10 cellular contexts compared by ENCODE assay signal in the genomic region with DNA sequence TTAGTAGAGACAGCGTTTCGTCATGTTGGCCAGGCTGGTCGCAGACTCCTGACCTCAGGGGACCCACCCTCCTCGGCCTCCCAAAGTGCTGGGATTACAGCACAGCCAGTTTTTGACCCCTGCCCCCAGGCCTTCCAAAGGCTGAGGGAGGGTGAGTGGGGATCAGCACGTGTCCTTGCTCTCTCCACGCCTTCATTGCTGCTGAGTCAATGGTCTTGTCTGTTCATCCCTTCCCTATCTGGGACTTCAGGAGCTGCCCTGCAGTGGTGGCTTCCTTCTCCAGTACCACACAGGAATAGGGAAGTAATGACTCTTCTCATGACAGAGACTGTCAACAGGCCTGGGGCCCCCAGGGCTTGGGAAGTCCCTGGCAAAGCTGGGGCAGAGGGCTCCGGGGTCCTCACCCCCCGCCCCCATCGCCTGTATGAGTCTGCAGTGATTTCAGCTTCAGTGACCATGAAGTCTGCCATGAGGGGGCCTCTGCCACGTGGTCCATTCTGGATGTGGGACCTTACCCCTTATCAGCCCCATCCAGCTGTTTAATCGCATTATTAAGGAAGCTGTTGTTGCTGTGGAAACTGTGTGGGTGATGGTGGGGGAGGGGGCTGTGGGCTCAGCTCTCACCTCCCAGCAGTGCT. TPM values are rescaled to one million over a fixed set of nuclear protein-coding genes. Genes with fewer than 3 reads are reported as not detected.
A peak's percentile ranks its signal among the peaks of the same experiment; 100 is the strongest.
DNase-seq lines count a peak whose midpoint lies in the region; ATAC-seq, FAIRE-seq and TF ChIP-seq lines count a peak whose summit lies in the region.
"Had no signal": no experiment of that assay in that cellular context is flagged by ENCODE, and none has a peak within 500 bp of the region (broad histone marks: within the 10 kb centered on the region; RNA-seq: fewer than 3 reads in every experiment).

No MANE protein-coding gene starts in this region.

- ATAC-seq in esophagus mucosa, result peak; percentile 9
- no peak for ATAC-seq in effector memory CD8-positive, alpha-beta T cell (replicated peaks)

- peak; percentile 59 for FAIRE-seq in RCC 7860 (lab: Jason Lieb, UNC)

- H3K4me1 Mint-ChIP-seq in neural crest cell, result peaks cover 14% of the 10 kb centered on the region
- no peaks in the 10 kb centered on the region for H3K4me1 Mint-ChIP-seq in immature natural killer cell
- peaks cover 4 to 5% of the 10 kb centered on the region in 2 donors for H3K4me1 Mint-ChIP-seq in effector memory CD8-positive, alpha-beta T cell (ENCODE audit: low read depth in 2 of 2)

- H3K27me3 Mint-ChIP-seq in neural crest cell (ENCODE audit: low read depth) (peaks cover 30% of the 10 kb centered on the region), immature natural killer cell (ENCODE audit: low read depth in 3 of 3) (peaks cover 3 to 9% (median 5%) of the 10 kb centered on the region in 3 donors)
- H3K27me3 Mint-ChIP-seq in effector memory CD8-positive, alpha-beta T cell, result peaks cover 27 to 70% of the 10 kb centered on the region in 2 donors

- DNase-seq in Caki2 (ENCODE audit: low read depth), result peak; percentile 89
- DNase-seq in RCC 7860 (ENCODE audit: low spot score), result peak; percentile 87
- no peak for DNase-seq in neural crest cell (ENCODE audit: low read depth, low spot score)
- no peak for DNase-seq in GM19238 (ENCODE audit: insufficient read length, low spot score)
- no peak for DNase-seq in immature natural killer cell
- no peak for DNase-seq in NCI-H2196 treated with DMSO at 0.1 percent for 48 hours (lab: John Stamatoyannopoulos, UW; ENCODE audit: unreplicated experiment)
- no peak for DNase-seq in effector memory CD8-positive, alpha-beta T cell
- DNase-seq: effector memory CD4-positive, alpha-beta T cell had no signal

- H3K4me3 Mint-ChIP-seq in neural crest cell, result no peak overlapping the region
- no peak overlapping the region for H3K4me3 Mint-ChIP-seq in immature natural killer cell
- no peak overlapping the region for H3K4me3 Mint-ChIP-seq in effector memory CD8-positive, alpha-beta T cell
- H3K4me3 Mint-ChIP-seq: activated T-helper 1 cell treated with anti-CD3 and anti-CD28 coated beads, Interleukin-12 subunit alpha, Interleukin-12 subunit beta, Interleukin-2, Interleukin-4 antibody, amounts not matched to agents 30 ng/mL and 10 ng/mL and 1 ng/mL, durations not matched to agents 14 hours and 24 hours and 36 hours had no signal

- H3K36me3 Mint-ChIP-seq in neural crest cell (ENCODE audit: low read depth) (no peaks in the 10 kb centered on the region), immature natural killer cell (no peaks in the 10 kb centered on the region)
- H3K36me3 Mint-ChIP-seq in effector memory CD8-positive, alpha-beta T cell (ENCODE audit: insufficient read depth), result no peaks in the 10 kb centered on the region

- no peak for TF ChIP-seq CTCF in neural crest cell (conservative IDR thresholded peaks at IDR 0.05)

- H3K27ac Mint-ChIP-seq in neural crest cell (ENCODE audit: unreplicated experiment), result peak overlapping the region; percentile 27
- H3K27ac Mint-ChIP-seq in immature natural killer cell, result no peak overlapping the region
- no peak overlapping the region for H3K27ac Mint-ChIP-seq in effector memory CD8-positive, alpha-beta T cell
- H3K27ac Mint-ChIP-seq: activated T-helper 1 cell treated with anti-CD3 and anti-CD28 coated beads, Interleukin-12 subunit alpha, Interleukin-12 subunit beta, Interleukin-2, Interleukin-4 antibody, amounts not matched to agents 30 ng/mL and 10 ng/mL and 1 ng/mL, durations not matched to agents 14 hours and 24 hours and 36 hours had no signal

- in situ Hi-C loops in Caki2 (cut with HindIII; ENCODE audit: low pct_unique_long_range_greater_than_20kb, low sequenced_read_pairs), result no loop called here

- H3K9me3 Mint-ChIP-seq in neural crest cell (no peaks in the 10 kb centered on the region), immature natural killer cell (peaks cover 0 to 3% (median 0%) of the 10 kb centered on the region in 6 donors)
- no peaks in the 10 kb centered on the region for H3K9me3 Mint-ChIP-seq in effector memory CD8-positive, alpha-beta T cell
- H3K9me3 Mint-ChIP-seq: activated T-helper 1 cell treated with anti-CD3 and anti-CD28 coated beads, Interleukin-12 subunit alpha, Interleukin-12 subunit beta, Interleukin-2, Interleukin-4 antibody, amounts not matched to agents 30 ng/mL and 10 ng/mL and 1 ng/mL, durations not matched to agents 14 hours and 24 hours and 36 hours had no signal

RNA-seq across cellular contexts. Expression of gene ABCC3, which starts 6.1 kb away (rescaled TPM):
- 67.8 and 69.9 TPM in 2 replicates for total RNA-seq in Caki2 (2014; rRNA removed; shearing (Covaris generic); ENCODE audit: low replicate concordance)
- 17.6 TPM for total RNA-seq in esophagus mucosa
- not detected in 2 replicates for total RNA-seq in neural crest cell
- 1 to 10 TPM in 1 of 3 donors, under 1 TPM in 1, not detected in 1; 0.52 to 1.2 TPM for polyA plus RNA-seq in immature natural killer cell
- total RNA-seq: activated T-helper 1 cell treated with anti-CD3 and anti-CD28 coated beads, Interleukin-12 subunit alpha, Interleukin-12 subunit beta, Interleukin-2, Interleukin-4 antibody, amounts not matched to agents 30 ng/mL and 10 ng/mL and 1 ng/mL, durations not matched to agents 14 hours and 24 hours and 36 hours had no signal

Comparison
In these comparisons a context has a peak if more than half of its experiments do, and no peak if none do; other contexts are left out.
1. DNase-seq: peak in Caki2 (single experiment) and RCC 7860 (single experiment); none in neural crest cell (single experiment), GM19238 (single experiment), immature natural killer cell (0 of 3), NCI-H2196 treated with DMSO at 0.1 percent for 48 hours (single experiment) and effector memory CD8-positive, alpha-beta T cell (0 of 3).
2. RNA of gene ABCC3, which starts 6.1 kb away (total RNA-seq): 67.8 to 69.9 TPM in Caki2 and 17.6 TPM in esophagus mucosa (single experiment); not detected in neural crest cell; every median in the first group is over 10 times any median in the second.